Comparison of ENCODE assay signal across 1 cellular context in genomic region chr15:75298541-75299310, GRCh38.
A peak's percentile ranks its signal among the peaks of the same experiment; 100 is the strongest.
TF ChIP-seq lines count a peak whose summit lies in the region.

No MANE protein-coding gene starts in this region.

TF ChIP-seq in HepG2, 621 proteins besides CTCF, POLR2A, EP300 and RAD21:
- 0 out of 2 replicates have a peak, but pooled peaks have one; percentile 22 for TF ChIP-seq STAG1 (CRISPR knock-in tag; IDR thresholded peaks at IDR 0.05)
